ENCODE assay signal across 8 cellular contexts in genomic region chr16:30650369-30651123, GRCh38. TPM values are rescaled to one million over a fixed set of nuclear protein-coding genes. Genes with fewer than 3 reads are reported as not detected.
DNase-seq lines count a peak whose midpoint lies in the region; ATAC-seq and TF ChIP-seq lines count a peak whose summit lies in the region.

TSS of gene PRR14 (plus strand) at chr16:30650960. CDS start at chr16:30651646, 686 bp downstream.

- TF ChIP-seq CTCF in spleen (IDR thresholded peaks at IDR 0.05 in 8 of 11, conservative IDR thresholded peaks at IDR 0.05 in 3 of 11): peak in 10 of 11 experiments; percentile 33 to 80 (median 64)

- peaks cover 30% of the 10 kb centered on the region for H3K36me3 Mint-ChIP-seq in central memory CD8-positive, alpha-beta T cell (ENCODE audit: insufficient read depth)

- peaks cover 9 to 50% (median 24%) of the 10 kb centered on the region in 6 donors for H3K4me1 ChIP-seq in spleen

- DNase-seq in AG08396 (ENCODE audit: low spot score) (peak; percentile 95), NCI-H446 (lab: John Stamatoyannopoulos, UW) (peak; percentile 97 to 99), inferior parietal cortex (ENCODE audit: extremely low spot score) (peak; percentile 99), spleen (peak; percentile 100)
- DNase-seq in activated CD4-positive, CD25-positive, alpha-beta regulatory T cell treated with anti-CD3 and anti-CD28 coated beads, Interleukin-2, amount 50 U/mL, for 16 hours (ENCODE audit: low read depth, low spot score): peak; percentile 99
- DNase-seq in central memory CD8-positive, alpha-beta T cell (ENCODE audit: low spot score in 2 of 2): peak; percentile 94 to 97

- TF ChIP-seq POLR2A in spleen (IDR thresholded peaks at IDR 0.05): peak in 2 of 3 donors; percentile 30 to 35

- H3K27ac Mint-ChIP-seq in central memory CD8-positive, alpha-beta T cell (ENCODE audit: low read depth): peak within 1 kb of the TSS; percentile 99

- peak within 1 kb of the TSS; percentile 80 to 93 (median 89) for H3K4me3 ChIP-seq in spleen

- peaks cover 35% of the 10 kb centered on the region for H3K4me1 Mint-ChIP-seq in central memory CD8-positive, alpha-beta T cell

- no peaks in the 10 kb centered on the region for H3K9me3 ChIP-seq in spleen

- ATAC-seq in GM19025 (IDR thresholded peaks at IDR 0.05; ENCODE audit: low read depth, unreplicated experiment) (peak; percentile 69), HG03342 (IDR thresholded peaks at IDR 0.05; ENCODE audit: unreplicated experiment) (peak; percentile 66)
- ATAC-seq in central memory CD8-positive, alpha-beta T cell (replicated peaks; ENCODE audit: extremely low read depth, poor library complexity, severe bottlenecking): peak; percentile 89

- peaks cover 0 to 37% (median 33%) of the 10 kb centered on the region in 6 donors for H3K36me3 ChIP-seq in spleen

- H3K4me3 Mint-ChIP-seq in central memory CD8-positive, alpha-beta T cell: peak within 1 kb of the TSS; percentile 100

- H3K9me3 Mint-ChIP-seq in central memory CD8-positive, alpha-beta T cell: no peaks in the 10 kb centered on the region

- intact Hi-C loops in spleen (cut with DNase I; ENCODE audit: low total_unique reads): no loop called here

- peak within 1 kb of the TSS; percentile 93 to 99 (median 95) for H3K27ac ChIP-seq in spleen

- no peaks in the 10 kb centered on the region for H3K27me3 ChIP-seq in spleen (replicated peaks in 1 of 7)

- WGBS in spleen, 5 donors: 0 to 1% (median 1%) methylated on average over 39 to 53 of the region's 53 CpGs

- no peaks in the 10 kb centered on the region for H3K27me3 Mint-ChIP-seq in central memory CD8-positive, alpha-beta T cell

RNA-seq across cellular contexts. Expression of gene PRR14, which starts in this region (rescaled TPM):
- 10 to 100 TPM; 51.2 to 77.8 (median 61.8) TPM for total RNA-seq in spleen
- polyA plus RNA-seq in spleen: 100 to 1,000 TPM in 2 of 3 donors, 10 to 100 TPM in 1; 68.4 to 178 (median 148) TPM

Comparison
In these comparisons a context has a peak if more than half of its experiments do, and no peak if none do; other contexts are left out.
1. Peak in every context shown above with its lines: DNase-seq, ATAC-seq, H3K4me3 ChIP-seq and H3K27ac ChIP-seq.